1 cellular context compared by ENCODE assay signal in genomic region chr9:122125158-122125890, GRCh38.
TF ChIP-seq lines count a peak whose summit lies in the region.

No MANE protein-coding gene starts in this region.

TF ChIP-seq in K562, 482 proteins besides CTCF, POLR2A, EP300 and RAD21 (continued from another document):
- TF ChIP-seq STAG1 (CRISPR knock-in tag; IDR thresholded peaks at IDR 0.05; ENCODE audit: borderline replicate concordance) (peak; percentile 98), HDAC2 (IDR thresholded peaks at IDR 0.05) (peak; percentile 16; the same call in 1 of the 2 replicates), ZBTB9 (CRISPR knock-in tag; IDR thresholded peaks at IDR 0.05) (peak; percentile 47; the same call in 1 of the 2 replicates), MTA3 (IDR thresholded peaks at IDR 0.05; ENCODE audit: borderline replicate concordance) (peak; percentile 16; the same call in 1 of the 2 replicates), IFI16 (CRISPR knock-in tag; IDR thresholded peaks at IDR 0.05) (no peak), HDAC6 (IDR thresholded peaks at IDR 0.05; ENCODE audit: low read depth, low read length) (no peak), ZMIZ1 (IDR thresholded peaks at IDR 0.05; ENCODE audit: low read depth in 2 of 2, low read length in 2 of 2) (peak in 1 of 2 experiments; percentile 50; a peak in 1 of 4 replicates), DEAF1 (CRISPR knock-in tag; IDR thresholded peaks at IDR 0.05) (peak; percentile 98), MBD2 (IDR thresholded peaks at IDR 0.05; ENCODE audit: borderline replicate concordance, low read depth) (no peak), BCL6 (CRISPR knock-in tag; IDR thresholded peaks at IDR 0.05) (no peak), ZNF263 (CRISPR knock-in tag; IDR thresholded peaks at IDR 0.05; ENCODE audit: borderline replicate concordance) (peak; percentile 34; the same call in 1 of the 2 replicates), KLF16 (IDR thresholded peaks at IDR 0.05) (peak; percentile 47; the same call in 1 of the 2 replicates), ARID2 (IDR thresholded peaks at IDR 0.05) (peak; percentile 98), NFIC (IDR thresholded peaks at IDR 0.05) (peak; percentile 35; the same call in 1 of the 2 replicates), ZKSCAN1 (IDR thresholded peaks at IDR 0.05; ENCODE audit: low read depth, low read length) (peak; percentile 38; the same call in 1 of the 2 replicates), ZNF444 (CRISPR knock-in tag; IDR thresholded peaks at IDR 0.05) (no peak), JUN (IDR thresholded peaks at IDR 0.05; ENCODE audit: borderline replicate concordance, low read depth, low read length) (0 out of 2 replicates have a peak, but pooled peaks have one; percentile 15), JUN (CRISPR knock-in tag; IDR thresholded peaks at IDR 0.05; ENCODE audit: borderline replicate concordance) (no peak), TBL1XR1 (IDR thresholded peaks at IDR 0.05; ENCODE audit: low read length in 2 of 2) (no peak), TFAP4 (CRISPR knock-in tag; IDR thresholded peaks at IDR 0.05; ENCODE audit: borderline replicate concordance) (peak; percentile 85), RNF2 (IDR thresholded peaks at IDR 0.05) (no peak), ZNF184 (CRISPR knock-in tag; IDR thresholded peaks at IDR 0.05) (no peak), KDM1A (IDR thresholded peaks at IDR 0.05) (no peak), SREBF1 (IDR thresholded peaks at IDR 0.05; ENCODE audit: borderline replicate concordance, low read depth, low read length) (0 out of 2 replicates have a peak, but pooled peaks have one; percentile 26), TCF3 (CRISPR knock-in tag; IDR thresholded peaks at IDR 0.05) (0 out of 2 replicates have a peak, but pooled peaks have one; percentile 16), SMC3 (conservative IDR thresholded peaks at IDR 0.05; ENCODE audit: insufficient read depth, low read depth, low read length) (peak; percentile 100), SAFB (IDR thresholded peaks at IDR 0.05; ENCODE audit: borderline replicate concordance, low read depth, low read length) (0 out of 2 replicates have a peak, but pooled peaks have one; percentile 25), CXXC5 (CRISPR knock-in tag; IDR thresholded peaks at IDR 0.05) (peak; percentile 50), CC2D1A (IDR thresholded peaks at IDR 0.05) (peak; percentile 89), DACH1 (IDR thresholded peaks at IDR 0.05; ENCODE audit: partially characterized antibody) (peak; percentile 53), NRF1 (conservative IDR thresholded peaks at IDR 0.05 in 1 of 2, IDR thresholded peaks at IDR 0.05 in 1 of 2) (peak in 1 of 2 experiments; percentile 11; a peak in 1 of 4 replicates), BHLHE40 (IDR thresholded peaks at IDR 0.05; ENCODE audit: low read length) (peak; percentile 21; the same call in 1 of the 2 replicates), CTBP1 (IDR thresholded peaks at IDR 0.05; ENCODE audit: borderline replicate concordance) (peak; percentile 22; the same call in 1 of the 2 replicates), ZFP36 (IDR thresholded peaks at IDR 0.05; ENCODE audit: low read depth, low read length, partially characterized antibody) (peak; percentile 13), JUND (IDR thresholded peaks at IDR 0.05; ENCODE audit: borderline replicate concordance, low read depth, low read length) (0 out of 2 replicates have a peak, but pooled peaks have one; percentile 9), JUND (tag; IDR thresholded peaks at IDR 0.05; ENCODE audit: borderline replicate concordance, low read depth, low read length) (no peak; the same call in 2 of the 3 replicates), RCOR1 (IDR thresholded peaks at IDR 0.05; ENCODE audit: borderline replicate concordance in 1 of 2, low read depth in 2 of 2, low read length in 2 of 2) (peak in 1 of 2 experiments; percentile 16; a peak in 1 of 4 replicates), RFX7 (CRISPR knock-in tag; IDR thresholded peaks at IDR 0.05) (no peak)
